25 cellular contexts compared by ENCODE assay signal in the genomic region with DNA sequence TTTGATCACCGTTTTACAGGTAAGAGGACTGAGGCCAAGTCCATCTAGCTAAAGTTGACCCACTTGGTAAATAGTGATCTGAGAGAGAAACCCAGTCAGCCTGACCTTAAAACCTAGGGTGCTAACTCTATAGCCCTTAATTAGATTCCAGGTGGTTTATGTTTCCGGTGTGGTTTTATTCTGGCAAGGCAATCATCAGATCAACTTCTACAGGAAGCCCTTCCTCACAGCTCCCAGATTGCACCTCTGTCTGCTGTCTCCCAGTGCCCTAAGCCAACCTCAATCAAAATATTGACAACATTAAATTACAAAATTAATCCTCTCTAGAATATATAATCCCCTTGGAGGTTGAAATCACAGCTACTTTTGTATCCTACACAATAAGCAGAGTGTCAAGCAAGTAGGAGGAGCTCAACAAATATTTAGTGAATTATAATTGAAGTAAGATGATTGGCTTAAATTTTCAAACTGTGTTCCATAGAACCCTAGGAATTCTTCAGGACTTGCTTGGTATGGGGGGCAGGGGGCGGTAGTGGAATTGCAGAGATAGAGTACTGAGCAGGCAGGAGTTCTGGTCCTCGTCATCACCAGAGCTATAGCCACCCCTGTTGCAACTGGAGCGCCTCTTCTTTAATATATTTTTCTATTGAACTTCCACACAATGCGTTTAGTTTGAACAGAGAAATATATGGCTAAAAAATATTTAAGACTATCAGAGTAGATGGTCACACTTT.
"Had no signal": no experiment of that assay in that cellular context is flagged by ENCODE, and none has a peak within 500 bp of the region (broad histone marks: within the 10 kb centered on the region; RNA-seq: fewer than 3 reads in every experiment).

No MANE protein-coding gene starts in this region.

- DNase-seq: activated CD4-positive, alpha-beta memory T cell treated with anti-CD3 and anti-CD28 coated beads for 36 hours; activated CD4-positive, alpha-beta T cell treated with anti-CD3 and anti-CD28 coated beads, Interleukin-2, amount 10 ng/mL, durations not matched to agents 24 days and 14 days; activated CD4-positive, CD25-positive, alpha-beta regulatory T cell treated with anti-CD3 and anti-CD28 coated beads, Interleukin-2, amount 50 U/mL, for 72 hours; activated naive CD8-positive, alpha-beta T cell treated with anti-CD3 and anti-CD28 coated beads, Interleukin-2, amount 50 U/mL, for 24 hours; activated T-cell treated with anti-CD3 and anti-CD28 coated beads, Interleukin-2, amount 50 U/mL, for 4 hours; anterior cingulate cortex; esophagus squamous epithelium; foreskin melanocyte; heart right ventricle; kidney glomerular epithelial cell; left lung; lower lobe of right lung; mesenchymal stem cell; natural killer cell; retina; stimulated activated CD4-positive, alpha-beta T cell treated with anti-CD3 and anti-CD28 coated beads, Interleukin-4, amount 100 ng/mL, for 24 hours; T-helper 9 cell; trophoblast cell; WERI-Rb-1 had no signal

- FAIRE-seq: bronchial epithelial cell, TTC549, urothelium cell line had no signal

- ATAC-seq: activated naive CD8-positive, alpha-beta T cell treated with anti-CD3 and anti-CD28 coated beads, Interleukin-2, amount 50 U/mL, for 24 hours; activated T-cell treated with anti-CD3 and anti-CD28 coated beads, Interleukin-2, amount 50 U/mL, for 4 hours; activated T-helper 17 cell treated with anti-CD3 and anti-CD28 coated beads, Interleukin-2, amount 50 U/mL, for 72 hours; heart right ventricle; left lung; lower lobe of right lung; natural killer cell; sciatic nerve; stimulated activated effector memory CD8-positive, alpha-beta T cell treated with anti-CD3 and anti-CD28 coated beads, Interleukin-12 subunit alpha, Interleukin-12 subunit beta, amount 100 ng/mL, for 72 hours had no signal
